ENCODE assay signal across 8 cellular contexts in the genomic region with DNA sequence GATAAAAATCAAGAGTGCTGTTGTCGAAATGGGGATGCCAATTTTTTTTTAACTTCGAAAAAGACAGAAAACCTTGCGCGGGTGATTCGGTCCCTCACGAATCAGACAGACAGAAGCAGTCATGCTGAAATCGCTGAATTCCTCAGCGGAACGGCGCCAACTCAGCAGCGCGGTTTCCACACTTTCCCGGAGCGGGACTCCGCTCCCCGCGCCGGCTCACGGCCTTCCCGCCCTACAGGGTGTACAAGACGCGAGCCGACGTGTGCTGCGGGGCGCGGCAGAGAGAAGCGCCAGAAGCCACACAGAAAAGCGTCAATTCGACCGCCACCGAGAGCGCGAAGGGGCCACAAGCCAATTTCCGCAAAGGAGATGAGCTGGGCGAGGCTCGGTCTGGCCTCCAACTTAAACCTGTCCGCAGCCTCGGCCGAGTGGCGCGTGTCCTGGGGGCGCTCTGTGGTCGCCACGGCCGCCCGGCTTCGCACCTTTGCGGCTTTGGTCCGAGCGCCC. TPM values are rescaled to one million over a fixed set of nuclear protein-coding genes. Genes with fewer than 3 reads are reported as not detected.
DNase-seq lines count a peak whose midpoint lies in the region; ATAC-seq and TF ChIP-seq lines count a peak whose summit lies in the region.

No MANE protein-coding gene starts in this region.

- 20 to 54% methylated on average over 1 to 20 of the region's 51 CpGs for WGBS in esophagus squamous epithelium, 2 donors

- no peak for TF ChIP-seq CTCF in GM12865 (IDR thresholded peaks at IDR 0.05; ENCODE audit: insufficient read depth, low read depth, low read length, missing control alignments)
- no peak for TF ChIP-seq CTCF in esophagus squamous epithelium (IDR thresholded peaks at IDR 0.05)

- peak overlapping the region; percentile 75 for H3K9ac ChIP-seq in SK-N-MC (ENCODE audit: insufficient read length)

- no peaks in the 10 kb centered on the region for H3K9me3 ChIP-seq in SK-N-MC (ENCODE audit: low read depth, low read length)
- H3K9me3 ChIP-seq in esophagus squamous epithelium = no peaks in the 10 kb centered on the region

- H3K27me3 ChIP-seq in esophagus squamous epithelium = peaks cover 0 to 7% (median 0%) of the 10 kb centered on the region in 4 donors

- H3K27ac ChIP-seq in SK-N-MC = peak overlapping the region; percentile 68; the same call in 1 of the 2 replicates
- peak overlapping the region in 3 of 4 donors; percentile 59 to 77 (median 75) for H3K27ac ChIP-seq in esophagus squamous epithelium

- intact Hi-C loops in esophagus squamous epithelium (cut with DNase I) = no loop called here

- TF ChIP-seq POLR2A in esophagus squamous epithelium (IDR thresholded peaks at IDR 0.05) = no peak

- H3K4me1 ChIP-seq in esophagus squamous epithelium = peaks cover 0 to 13% (median 0%) of the 10 kb centered on the region in 3 donors

- peak overlapping the region; percentile 71 for H3K4me3 ChIP-seq in GM12865 (ENCODE audit: low read depth, low read length)
- H3K4me3 ChIP-seq in SK-N-MC = peak overlapping the region; percentile 84
- peak overlapping the region; percentile 35 to 65 (median 50) for H3K4me3 ChIP-seq in esophagus squamous epithelium

- peak; percentile 16 for DNase-seq in GM12865 (ENCODE audit: low read depth)
- peak; percentile 44 for DNase-seq in SK-N-MC (ENCODE audit: low read depth, low spot score)
- no peak for DNase-seq in esophagus squamous epithelium (lab: John Stamatoyannopoulos, UW)
- peak; percentile 86 for DNase-seq in retina
- no peak for DNase-seq in epidermal melanocyte (ENCODE audit: insufficient read length, low spot score)
- DNase-seq in occipital lobe (lab: John Stamatoyannopoulos, UW) = no peak
- DNase-seq in NOMO-1 treated with DMSO at 0.1 percent for 48 hours (lab: John Stamatoyannopoulos, UW; ENCODE audit: unreplicated experiment) = no peak

- ATAC-seq in HG02571 (IDR thresholded peaks at IDR 0.05; ENCODE audit: unreplicated experiment) = peak; percentile 6

- no peaks in the 10 kb centered on the region for H3K36me3 ChIP-seq in SK-N-MC (ENCODE audit: insufficient read depth, low read length)
- no peaks in the 10 kb centered on the region for H3K36me3 ChIP-seq in esophagus squamous epithelium

RNA-seq across cellular contexts. Expression of gene NEXMIF, which starts 1.3 kb away (rescaled TPM):
- total RNA-seq in esophagus squamous epithelium = 1 to 10 TPM in 1 of 4 donors, under 1 TPM in 3; 0.09 to 1.5 (median 0.32) TPM
- 57.1 TPM for total RNA-seq in occipital lobe

Comparison
In these comparisons a context has a peak if more than half of its experiments do, and no peak if none do; other contexts are left out.
1. DNase-seq: peak in GM12865 (single experiment), SK-N-MC (single experiment) and retina (single experiment); none in esophagus squamous epithelium (single experiment), epidermal melanocyte (single experiment), occipital lobe (single experiment) and NOMO-1 treated with DMSO at 0.1 percent for 48 hours (single experiment).
2. RNA of gene NEXMIF, which starts 1.3 kb away (total RNA-seq): 57.1 TPM in occipital lobe (single experiment); 0.09 to 1.5 TPM in esophagus squamous epithelium; every median in the first group is over 10 times any median in the second.
3. Peak in every context shown above with its lines, with median percentiles within 50 percentile points of each other: H3K4me3 ChIP-seq.